In genomic region chr5:87268126-87268969, GRCh38 we compare ENCODE assay signal across 8 cellular contexts. TPM values are rescaled to one million over a fixed set of nuclear protein-coding genes. Genes with fewer than 3 reads are reported as not detected.
A peak's percentile ranks its signal among the peaks of the same experiment; 100 is the strongest.
DNase-seq lines count a peak whose midpoint lies in the region; ATAC-seq and TF ChIP-seq lines count a peak whose summit lies in the region.

No MANE protein-coding gene starts in this region.

- ATAC-seq in GM19438 (IDR thresholded peaks at IDR 0.05; ENCODE audit: low read depth, unreplicated experiment) (peak; percentile 53), HG03521 (IDR thresholded peaks at IDR 0.05; ENCODE audit: unreplicated experiment) (peak; percentile 47), omental fat pad (ENCODE audit: low FRiP score) (peak; percentile 74), thoracic aorta (ENCODE audit: insufficient number of reproducible peaks, low FRiP score, low read depth) (peak; percentile 64)

- peak overlapping the region; percentile 71 for H3K4me3 ChIP-seq in SJSA1
- H3K4me3 ChIP-seq in thoracic aorta: peak overlapping the region; percentile 98

- TF ChIP-seq CTCF in glutamatergic neuron (IDR thresholded peaks at IDR 0.05; ENCODE audit: partially characterized antibody, unreplicated experiment) (no peak), omental fat pad (IDR thresholded peaks at IDR 0.05) (no peak), thoracic aorta (IDR thresholded peaks at IDR 0.05) (no peak)

- peak overlapping the region; percentile 98 for H3K27ac Mint-ChIP-seq in activated naive CD8-positive, alpha-beta T cell
- H3K27ac Mint-ChIP-seq in glutamatergic neuron (ENCODE audit: unreplicated experiment): peak overlapping the region; percentile 89

- H3K27me3 ChIP-seq in SJSA1 (replicated peaks): no peaks in the 10 kb centered on the region
- H3K27me3 ChIP-seq in thoracic aorta (replicated peaks; ENCODE audit: insufficient read depth): no peaks in the 10 kb centered on the region

- peak; percentile 46 for DNase-seq in COR-L47 (lab: John Stamatoyannopoulos, UW)
- peak; percentile 60 to 81 for DNase-seq in SJSA1 (ENCODE audit: low read depth in 1 of 2, low spot score in 2 of 2)
- peak; percentile 77 for DNase-seq in glutamatergic neuron
- DNase-seq in omental fat pad (ENCODE audit: low spot score): peak; percentile 29
- DNase-seq in thoracic aorta (ENCODE audit: low spot score): peak; percentile 15

- peak overlapping the region; percentile 60 for H3K27ac ChIP-seq in SJSA1
- H3K27ac ChIP-seq in thoracic aorta: peak overlapping the region; percentile 88 to 95

- H3K4me1 ChIP-seq in SJSA1 (replicated peaks) (peaks cover 5% of the 10 kb centered on the region), thoracic aorta (ENCODE audit: control insufficient read depth in 1 of 2, low read depth in 2 of 2) (peaks cover 17 to 26% of the 10 kb centered on the region in 2 donors)

- no peaks in the 10 kb centered on the region for H3K27me3 Mint-ChIP-seq in activated naive CD8-positive, alpha-beta T cell
- no peaks in the 10 kb centered on the region for H3K27me3 Mint-ChIP-seq in glutamatergic neuron (ENCODE audit: unreplicated experiment)

- H3K9me3 ChIP-seq in SJSA1 (replicated peaks) (no peaks in the 10 kb centered on the region), thoracic aorta (no peaks in the 10 kb centered on the region)

- H3K36me3 Mint-ChIP-seq in activated naive CD8-positive, alpha-beta T cell: no peaks in the 10 kb centered on the region
- no peaks in the 10 kb centered on the region for H3K36me3 Mint-ChIP-seq in glutamatergic neuron (ENCODE audit: unreplicated experiment)

- 0 out of 2 replicates have a peak, but pooled peaks cover 4% of the 10 kb centered on the region for H3K36me3 ChIP-seq in SJSA1
- H3K36me3 ChIP-seq in thoracic aorta: no peaks in the 10 kb centered on the region

- peaks cover 34% of the 10 kb centered on the region for H3K4me1 Mint-ChIP-seq in activated naive CD8-positive, alpha-beta T cell (ENCODE audit: low read depth)
- peaks cover 12% of the 10 kb centered on the region for H3K4me1 Mint-ChIP-seq in glutamatergic neuron (ENCODE audit: low read depth, unreplicated experiment)

- H3K4me3 Mint-ChIP-seq in activated naive CD8-positive, alpha-beta T cell: peak overlapping the region; percentile 100
- peak overlapping the region; percentile 91 for H3K4me3 Mint-ChIP-seq in glutamatergic neuron (ENCODE audit: unreplicated experiment)

- H3K9me3 Mint-ChIP-seq in activated naive CD8-positive, alpha-beta T cell (ENCODE audit: low read depth): no peaks in the 10 kb centered on the region
- H3K9me3 Mint-ChIP-seq in glutamatergic neuron (ENCODE audit: unreplicated experiment): peaks cover 7% of the 10 kb centered on the region

RNA-seq across cellular contexts. Expression of gene RASA1, which starts 0.7 kb away (rescaled TPM):
- total RNA-seq in SJSA1 (2014; rRNA removed; shearing (Covaris generic)): 22.3 and 36.9 TPM in 2 replicates
- total RNA-seq in glutamatergic neuron (ENCODE audit: unreplicated experiment): 55.1 TPM
- total RNA-seq in omental fat pad: 10 to 100 TPM; 22.8 to 37.7 (median 30.3) TPM
- total RNA-seq in thoracic aorta: 10 to 100 TPM; 34.8 to 37.0 TPM

Comparison
In these comparisons a context has a peak if more than half of its experiments do, and no peak if none do; other contexts are left out.
1. Peak in every context shown above with its lines: DNase-seq, ATAC-seq, H3K4me3 ChIP-seq and H3K27ac ChIP-seq.
2. DNase-seq: peak in every context shown above with its lines; median percentile 77 in glutamatergic neuron; 70 in SJSA1; 46 in COR-L47; 29 in omental fat pad; 15 in thoracic aorta.